Comparison of ENCODE assay signal across 1 cellular context in the genomic region with DNA sequence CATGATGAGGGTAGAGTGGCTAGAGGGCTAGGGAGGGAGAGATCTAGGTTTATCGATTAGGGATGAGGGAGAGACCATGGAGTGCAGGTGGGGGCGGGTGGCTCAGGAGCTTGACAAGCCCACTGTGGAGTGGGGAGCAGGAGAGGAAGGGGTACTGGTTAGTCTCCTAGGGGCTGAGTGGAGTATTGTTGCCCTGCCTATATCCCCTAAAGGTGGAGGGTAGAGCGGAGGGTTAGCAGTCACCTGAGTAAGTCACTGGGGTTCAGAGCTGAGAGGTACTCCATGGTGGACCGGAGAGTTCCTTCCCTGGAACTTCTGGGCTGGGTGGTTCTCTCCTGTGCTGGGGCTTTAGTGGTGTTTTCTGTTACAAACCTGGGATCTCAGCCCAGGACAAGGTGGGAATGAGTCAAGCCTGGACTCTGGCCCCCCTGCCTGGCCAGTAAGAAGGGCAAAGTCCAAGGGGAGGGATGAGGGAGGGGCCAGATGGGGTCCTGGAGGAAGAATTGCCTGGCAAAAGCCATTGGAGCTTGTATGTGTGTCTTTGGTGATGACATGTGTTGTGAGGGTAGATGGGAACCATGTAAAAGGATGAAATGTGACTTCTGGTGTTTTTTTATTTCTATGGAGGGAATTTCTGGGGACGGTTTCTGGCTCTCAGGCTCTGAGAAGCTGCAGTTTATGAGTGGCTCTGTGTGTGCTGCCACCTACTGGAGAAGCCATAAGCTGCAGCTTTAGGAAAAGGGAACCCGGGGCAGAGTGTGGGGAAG.
A peak's percentile ranks its signal among the peaks of the same experiment; 100 is the strongest.
TF ChIP-seq lines count a peak whose summit lies in the region.

Gene CIDEB, minus strand, starts transcription at position 403 of the 767 bp plus-strand sequence. Its CDS starts 119 bp downstream, at position 284.

TF ChIP-seq in HepG2, 621 proteins besides CTCF, POLR2A, EP300 and RAD21 (continued from another document and continues in another):
- TF ChIP-seq PRDM15 (CRISPR knock-in tag; IDR thresholded peaks at IDR 0.05) (no peak), ZFP36 (IDR thresholded peaks at IDR 0.05; ENCODE audit: borderline replicate concordance, low read depth, low read length, partially characterized antibody) (no peak), ZNF337 (CRISPR knock-in tag; IDR thresholded peaks at IDR 0.05; ENCODE audit: borderline replicate concordance, low read depth) (0 out of 2 replicates have a peak, but pooled peaks have one; percentile 57), ZNF841 (CRISPR knock-in tag; IDR thresholded peaks at IDR 0.05; ENCODE audit: borderline replicate concordance) (no peak), CSRNP1 (CRISPR knock-in tag; IDR thresholded peaks at IDR 0.05) (peak; percentile 18; the same call in 1 of the 2 replicates), ZZZ3 (CRISPR knock-in tag; IDR thresholded peaks at IDR 0.05; ENCODE audit: borderline replicate concordance) (peak; percentile 94), ZBTB20 (CRISPR knock-in tag; IDR thresholded peaks at IDR 0.05; ENCODE audit: borderline replicate concordance, low read depth) (peak; percentile 64; the same call in 1 of the 2 replicates), SETDB1 (CRISPR knock-in tag; IDR thresholded peaks at IDR 0.05; ENCODE audit: borderline replicate concordance) (no peak), BHLHE40 (IDR thresholded peaks at IDR 0.05; ENCODE audit: low read length) (peak; percentile 56; the same call in 1 of the 2 replicates), NFYC (CRISPR knock-in tag; IDR thresholded peaks at IDR 0.05) (peak; percentile 11; the same call in 1 of the 2 replicates), MIER2 (CRISPR knock-in tag; IDR thresholded peaks at IDR 0.05) (peak; percentile 78), RNF2 (conservative IDR thresholded peaks at IDR 0.05; ENCODE audit: low read depth) (no peak; the same call in 1 of the 2 replicates), DR1 (CRISPR knock-in tag; IDR thresholded peaks at IDR 0.05) (no peak; the same call in 1 of the 2 replicates), ZNF556 (CRISPR knock-in tag; IDR thresholded peaks at IDR 0.05; ENCODE audit: borderline replicate concordance) (peak; percentile 90), NFKBIZ (CRISPR knock-in tag; IDR thresholded peaks at IDR 0.05) (peak; percentile 95), CBX1 (IDR thresholded peaks at IDR 0.05; ENCODE audit: low read depth) (peak; percentile 82), MEIS1 (CRISPR knock-in tag; IDR thresholded peaks at IDR 0.05; ENCODE audit: borderline replicate concordance) (peak; percentile 96)
- TF ChIP-seq, protein P1, sequence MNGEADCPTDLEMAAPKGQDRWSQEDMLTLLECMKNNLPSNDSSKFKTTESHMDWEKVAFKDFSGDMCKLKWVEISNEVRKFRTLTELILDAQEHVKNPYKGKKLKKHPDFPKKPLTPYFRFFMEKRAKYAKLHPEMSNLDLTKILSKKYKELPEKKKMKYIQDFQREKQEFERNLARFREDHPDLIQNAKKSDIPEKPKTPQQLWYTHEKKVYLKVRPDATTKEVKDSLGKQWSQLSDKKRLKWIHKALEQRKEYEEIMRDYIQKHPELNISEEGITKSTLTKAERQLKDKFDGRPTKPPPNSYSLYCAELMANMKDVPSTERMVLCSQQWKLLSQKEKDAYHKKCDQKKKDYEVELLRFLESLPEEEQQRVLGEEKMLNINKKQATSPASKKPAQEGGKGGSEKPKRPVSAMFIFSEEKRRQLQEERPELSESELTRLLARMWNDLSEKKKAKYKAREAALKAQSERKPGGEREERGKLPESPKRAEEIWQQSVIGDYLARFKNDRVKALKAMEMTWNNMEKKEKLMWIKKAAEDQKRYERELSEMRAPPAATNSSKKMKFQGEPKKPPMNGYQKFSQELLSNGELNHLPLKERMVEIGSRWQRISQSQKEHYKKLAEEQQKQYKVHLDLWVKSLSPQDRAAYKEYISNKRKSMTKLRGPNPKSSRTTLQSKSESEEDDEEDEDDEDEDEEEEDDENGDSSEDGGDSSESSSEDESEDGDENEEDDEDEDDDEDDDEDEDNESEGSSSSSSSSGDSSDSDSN (CRISPR knock-in tag; IDR thresholded peaks at IDR 0.05) = peak; percentile 71
- TF ChIP-seq, protein P2, sequence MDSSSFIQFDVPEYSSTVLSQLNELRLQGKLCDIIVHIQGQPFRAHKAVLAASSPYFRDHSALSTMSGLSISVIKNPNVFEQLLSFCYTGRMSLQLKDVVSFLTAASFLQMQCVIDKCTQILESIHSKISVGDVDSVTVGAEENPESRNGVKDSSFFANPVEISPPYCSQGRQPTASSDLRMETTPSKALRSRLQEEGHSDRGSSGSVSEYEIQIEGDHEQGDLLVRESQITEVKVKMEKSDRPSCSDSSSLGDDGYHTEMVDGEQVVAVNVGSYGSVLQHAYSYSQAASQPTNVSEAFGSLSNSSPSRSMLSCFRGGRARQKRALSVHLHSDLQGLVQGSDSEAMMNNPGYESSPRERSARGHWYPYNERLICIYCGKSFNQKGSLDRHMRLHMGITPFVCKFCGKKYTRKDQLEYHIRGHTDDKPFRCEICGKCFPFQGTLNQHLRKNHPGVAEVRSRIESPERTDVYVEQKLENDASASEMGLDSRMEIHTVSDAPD (CRISPR knock-in tag; IDR thresholded peaks at IDR 0.05) = peak; percentile 70
- TF ChIP-seq, protein P3, sequence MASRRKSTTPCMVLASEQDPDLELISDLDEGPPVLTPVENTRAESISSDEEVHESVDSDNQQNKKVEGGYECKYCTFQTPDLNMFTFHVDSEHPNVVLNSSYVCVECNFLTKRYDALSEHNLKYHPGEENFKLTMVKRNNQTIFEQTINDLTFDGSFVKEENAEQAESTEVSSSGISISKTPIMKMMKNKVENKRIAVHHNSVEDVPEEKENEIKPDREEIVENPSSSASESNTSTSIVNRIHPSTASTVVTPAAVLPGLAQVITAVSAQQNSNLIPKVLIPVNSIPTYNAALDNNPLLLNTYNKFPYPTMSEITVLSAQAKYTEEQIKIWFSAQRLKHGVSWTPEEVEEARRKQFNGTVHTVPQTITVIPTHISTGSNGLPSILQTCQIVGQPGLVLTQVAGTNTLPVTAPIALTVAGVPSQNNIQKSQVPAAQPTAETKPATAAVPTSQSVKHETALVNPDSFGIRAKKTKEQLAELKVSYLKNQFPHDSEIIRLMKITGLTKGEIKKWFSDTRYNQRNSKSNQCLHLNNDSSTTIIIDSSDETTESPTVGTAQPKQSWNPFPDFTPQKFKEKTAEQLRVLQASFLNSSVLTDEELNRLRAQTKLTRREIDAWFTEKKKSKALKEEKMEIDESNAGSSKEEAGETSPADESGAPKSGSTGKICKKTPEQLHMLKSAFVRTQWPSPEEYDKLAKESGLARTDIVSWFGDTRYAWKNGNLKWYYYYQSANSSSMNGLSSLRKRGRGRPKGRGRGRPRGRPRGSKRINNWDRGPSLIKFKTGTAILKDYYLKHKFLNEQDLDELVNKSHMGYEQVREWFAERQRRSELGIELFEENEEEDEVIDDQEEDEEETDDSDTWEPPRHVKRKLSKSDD (CRISPR knock-in tag; IDR thresholded peaks at IDR 0.05; ENCODE audit: low read depth) = peak; percentile 78
- TF ChIP-seq, protein P4, sequence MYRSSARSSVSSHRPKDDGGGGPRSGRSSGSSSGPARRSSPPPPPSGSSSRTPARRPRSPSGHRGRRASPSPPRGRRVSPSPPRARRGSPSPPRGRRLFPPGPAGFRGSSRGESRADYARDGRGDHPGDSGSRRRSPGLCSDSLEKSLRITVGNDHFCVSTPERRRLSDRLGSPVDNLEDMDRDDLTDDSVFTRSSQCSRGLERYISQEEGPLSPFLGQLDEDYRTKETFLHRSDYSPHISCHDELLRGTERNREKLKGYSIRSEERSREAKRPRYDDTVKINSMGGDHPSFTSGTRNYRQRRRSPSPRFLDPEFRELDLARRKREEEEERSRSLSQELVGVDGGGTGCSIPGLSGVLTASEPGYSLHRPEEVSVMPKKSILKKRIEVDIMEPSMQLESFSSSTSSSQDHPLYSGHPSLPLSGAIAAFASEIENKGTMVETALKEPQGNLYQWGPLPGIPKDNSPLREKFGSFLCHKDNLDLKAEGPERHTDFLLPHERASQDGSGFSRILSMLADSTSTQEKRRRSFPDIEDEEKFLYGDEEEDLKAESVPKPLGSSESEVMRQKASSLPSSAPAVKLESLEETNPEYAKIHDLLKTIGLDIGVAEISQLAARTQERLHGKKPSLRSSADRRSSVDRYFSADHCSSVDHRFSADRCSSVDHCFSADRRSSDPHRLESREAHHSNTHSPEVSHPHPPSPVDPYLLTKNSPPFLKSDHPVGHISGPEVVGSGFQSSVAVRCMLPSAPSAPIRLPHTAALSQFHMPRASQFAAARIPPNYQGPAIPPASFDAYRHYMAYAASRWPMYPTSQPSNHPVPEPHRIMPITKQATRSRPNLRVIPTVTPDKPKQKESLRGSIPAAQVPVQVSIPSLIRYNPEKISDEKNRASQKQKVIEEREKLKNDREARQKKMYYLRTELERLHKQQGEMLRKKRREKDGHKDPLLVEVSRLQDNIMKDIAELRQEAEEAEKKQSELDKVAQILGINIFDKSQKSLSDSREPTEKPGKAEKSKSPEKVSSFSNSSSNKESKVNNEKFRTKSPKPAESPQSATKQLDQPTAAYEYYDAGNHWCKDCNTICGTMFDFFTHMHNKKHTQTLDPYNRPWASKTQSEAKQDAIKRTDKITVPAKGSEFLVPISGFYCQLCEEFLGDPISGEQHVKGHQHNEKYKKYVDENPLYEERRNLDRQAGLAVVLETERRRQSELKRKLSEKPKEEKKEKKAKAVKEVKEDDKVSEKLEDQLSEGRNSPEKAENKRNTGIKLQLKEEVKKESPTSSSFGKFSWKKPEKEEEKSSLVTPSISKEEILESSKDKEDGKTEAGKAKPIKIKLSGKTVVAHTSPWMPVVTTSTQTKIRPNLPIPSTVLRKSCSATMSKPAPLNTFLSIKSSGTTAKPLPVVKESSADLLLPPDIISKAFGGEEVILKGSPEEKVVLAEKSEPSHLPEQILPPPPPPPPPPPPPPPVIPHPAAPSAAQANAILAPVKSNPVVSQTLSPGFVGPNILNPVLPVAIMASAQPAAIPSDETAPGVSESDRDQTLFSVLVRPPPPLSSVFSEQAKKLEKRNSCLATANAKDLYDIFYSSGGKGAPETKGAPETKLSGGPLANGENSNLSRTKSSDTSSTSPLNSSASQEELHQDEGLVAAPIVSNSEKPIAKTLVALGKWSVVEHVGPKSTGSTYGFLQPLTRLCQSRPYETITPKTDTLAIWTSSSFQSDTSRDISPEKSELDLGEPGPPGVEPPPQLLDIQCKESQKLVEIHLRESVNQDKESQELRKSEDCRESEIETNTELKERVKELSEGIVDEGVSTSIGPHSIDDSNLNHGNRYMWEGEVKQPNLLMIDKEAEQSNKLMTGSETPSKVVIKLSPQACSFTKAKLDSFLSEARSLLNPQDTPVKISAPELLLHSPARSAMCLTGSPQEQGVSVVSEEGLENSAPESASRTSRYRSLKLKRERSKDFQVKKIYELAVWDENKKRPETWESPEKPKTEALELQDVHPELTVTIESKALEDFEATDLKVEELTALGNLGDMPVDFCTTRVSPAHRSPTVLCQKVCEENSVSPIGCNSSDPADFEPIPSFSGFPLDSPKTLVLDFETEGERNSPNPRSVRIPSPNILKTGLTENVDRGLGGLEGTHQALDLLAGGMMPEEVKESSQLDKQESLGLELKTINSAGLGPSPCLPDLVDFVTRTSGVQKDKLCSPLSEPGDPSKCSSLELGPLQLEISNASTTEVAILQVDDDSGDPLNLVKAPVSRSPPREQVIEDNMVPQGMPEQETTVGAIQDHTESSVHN (CRISPR knock-in tag; IDR thresholded peaks at IDR 0.05) = peak; percentile 87; the same call in 1 of the 2 replicates
- TF ChIP-seq, protein P5, sequence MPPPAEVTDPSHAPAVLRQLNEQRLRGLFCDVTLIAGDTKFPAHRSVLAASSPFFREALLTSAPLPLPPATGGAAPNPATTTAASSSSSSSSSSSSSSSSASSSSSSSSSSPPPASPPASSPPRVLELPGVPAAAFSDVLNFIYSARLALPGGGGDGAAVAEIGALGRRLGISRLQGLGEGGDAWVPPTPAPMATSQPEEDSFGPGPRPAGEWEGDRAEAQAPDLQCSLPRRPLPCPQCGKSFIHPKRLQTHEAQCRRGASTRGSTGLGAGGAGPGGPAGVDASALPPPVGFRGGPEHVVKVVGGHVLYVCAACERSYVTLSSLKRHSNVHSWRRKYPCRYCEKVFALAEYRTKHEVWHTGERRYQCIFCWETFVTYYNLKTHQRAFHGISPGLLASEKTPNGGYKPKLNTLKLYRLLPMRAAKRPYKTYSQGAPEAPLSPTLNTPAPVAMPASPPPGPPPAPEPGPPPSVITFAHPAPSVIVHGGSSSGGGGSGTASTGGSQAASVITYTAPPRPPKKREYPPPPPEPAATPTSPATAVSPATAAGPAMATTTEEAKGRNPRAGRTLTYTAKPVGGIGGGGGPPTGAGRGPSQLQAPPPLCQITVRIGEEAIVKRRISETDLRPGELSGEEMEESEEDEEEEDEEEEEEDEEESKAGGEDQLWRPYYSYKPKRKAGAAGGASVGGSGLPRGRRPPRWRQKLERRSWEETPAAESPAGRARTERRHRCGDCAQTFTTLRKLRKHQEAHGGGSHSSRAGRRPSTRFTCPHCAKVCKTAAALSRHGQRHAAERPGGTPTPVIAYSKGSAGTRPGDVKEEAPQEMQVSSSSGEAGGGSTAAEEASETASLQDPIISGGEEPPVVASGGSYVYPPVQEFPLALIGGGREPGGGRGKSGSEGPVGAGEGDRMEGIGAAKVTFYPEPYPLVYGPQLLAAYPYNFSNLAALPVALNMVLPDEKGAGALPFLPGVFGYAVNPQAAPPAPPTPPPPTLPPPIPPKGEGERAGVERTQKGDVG (CRISPR knock-in tag; IDR thresholded peaks at IDR 0.05; ENCODE audit: borderline replicate concordance) = peak; percentile 83
